Comparison of ENCODE assay signal across 8 cellular contexts in the genomic region with DNA sequence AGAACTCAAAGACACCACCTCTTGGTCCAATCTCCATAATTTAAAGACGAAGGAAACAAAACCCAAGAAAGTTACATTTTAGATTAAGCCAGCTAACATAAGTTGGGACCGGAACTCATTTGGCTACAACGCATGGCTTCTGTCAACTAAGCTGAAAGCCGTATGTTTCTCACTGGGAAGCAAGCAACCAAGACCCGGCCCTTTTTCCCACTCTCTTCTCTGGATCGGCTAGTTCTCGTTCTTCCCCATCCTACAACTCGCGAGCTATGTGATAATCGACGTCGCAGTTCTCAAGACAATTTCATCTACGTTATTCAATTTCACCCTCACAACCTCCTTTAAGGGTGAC. TPM values are rescaled to one million over a fixed set of nuclear protein-coding genes. Genes with fewer than 3 reads are reported as not detected.
DNase-seq lines count a peak whose midpoint lies in the region; ATAC-seq and TF ChIP-seq lines count a peak whose summit lies in the region.

No MANE protein-coding gene starts in this region.

- DNase-seq in GM03348 (ENCODE audit: low spot score): peak; percentile 25
- peak; percentile 37 for DNase-seq in amniotic epithelial cell (ENCODE audit: low read depth)
- no peak for DNase-seq in immature natural killer cell
- DNase-seq in suprapubic skin (ENCODE audit: low spot score in 2 of 2): no peak
- no peak for DNase-seq in NCI-H1417 treated with DMSO at 0.1 percent for 48 hours (lab: John Stamatoyannopoulos, UW)
- no peak for DNase-seq in activated gamma-delta T cell treated with Interleukin-2 at 50 U/mL for 16 hours
- no peak for DNase-seq in mesenteric fat pad (ENCODE audit: low spot score)

- peaks cover 9 to 15% (median 11%) of the 10 kb centered on the region in 3 donors for H3K27me3 Mint-ChIP-seq in immature natural killer cell (ENCODE audit: low read depth in 3 of 3)

- H3K27ac ChIP-seq in suprapubic skin: peak overlapping the region; percentile 91

- TF ChIP-seq CTCF in suprapubic skin (IDR thresholded peaks at IDR 0.05): no peak

- H3K36me3 Mint-ChIP-seq in immature natural killer cell: peaks cover 0 to 3% (median 0%) of the 10 kb centered on the region in 3 donors

- H3K27ac Mint-ChIP-seq in immature natural killer cell: peak overlapping the region; percentile 95 to 99 (median 98)

- no peak for TF ChIP-seq EP300 in suprapubic skin (IDR thresholded peaks at IDR 0.05)

- H3K4me3 Mint-ChIP-seq in immature natural killer cell: peak overlapping the region; percentile 99 to 100 (median 100)

- H3K4me3 ChIP-seq in suprapubic skin: peak overlapping the region; percentile 81

- no peaks in the 10 kb centered on the region for H3K9me3 Mint-ChIP-seq in immature natural killer cell

- H3K9me3 ChIP-seq in suprapubic skin: no peaks in the 10 kb centered on the region

- peaks cover 9% of the 10 kb centered on the region for H3K36me3 ChIP-seq in suprapubic skin

- H3K27me3 ChIP-seq in suprapubic skin: no peaks in the 10 kb centered on the region

- under 1% methylated on average over 13 of the region's 13 CpGs for WGBS in suprapubic skin

- TF ChIP-seq POLR2A in suprapubic skin (IDR thresholded peaks at IDR 0.05): no peak

- H3K4me1 ChIP-seq in suprapubic skin: peaks cover 31% of the 10 kb centered on the region

- peaks cover 53 to 77% of the 10 kb centered on the region in 2 donors for H3K4me1 Mint-ChIP-seq in immature natural killer cell

- ATAC-seq in HG03460 (IDR thresholded peaks at IDR 0.05; ENCODE audit: unreplicated experiment): peak; percentile 1

RNA-seq across cellular contexts. Expression of gene CCT8, which starts 0.6 kb away (rescaled TPM):
- polyA plus RNA-seq in immature natural killer cell: 100 to 1,000 TPM; 101 to 119 (median 113) TPM
- total RNA-seq in suprapubic skin (10 to 100 TPM; 92.1 to 99.8 (median 95.7) TPM), mesenteric fat pad (116 TPM)

RNA-seq across cellular contexts. Expression of gene USP16, which starts 48.4 kb away (rescaled TPM):
- 10 to 100 TPM; 12.0 to 31.3 (median 20.5) TPM for polyA plus RNA-seq in immature natural killer cell
- total RNA-seq in suprapubic skin: 10 to 100 TPM; 20.7 to 30.0 (median 25.5) TPM
- 38.7 TPM for total RNA-seq in mesenteric fat pad

RNA-seq across cellular contexts. Expression of gene RWDD2B, which starts 53.7 kb away (rescaled TPM):
- polyA plus RNA-seq in immature natural killer cell: 10 to 100 TPM; 13.0 to 28.6 (median 13.0) TPM
- total RNA-seq in suprapubic skin: 1 to 10 TPM; 5.7 to 9.3 (median 8.1) TPM
- 16.9 TPM for total RNA-seq in mesenteric fat pad

RNA-seq across cellular contexts. Expression of gene MAP3K7CL, which starts 57.6 kb away (rescaled TPM):
- polyA plus RNA-seq in immature natural killer cell: 10 to 100 TPM in 2 of 3 donors, 1 to 10 TPM in 1; 9.2 to 18.8 (median 12.5) TPM
- 10 to 100 TPM in 1 of 4 donors, 1 to 10 TPM in 3; 6.8 to 10.4 (median 8.8) TPM for total RNA-seq in suprapubic skin
- 3.9 TPM for total RNA-seq in mesenteric fat pad

Comparison
In these comparisons a context has a peak if more than half of its experiments do, and no peak if none do; other contexts are left out.
1. DNase-seq: peak in GM03348 (single experiment) and amniotic epithelial cell (single experiment); none in immature natural killer cell (0 of 3), suprapubic skin (0 of 2), NCI-H1417 treated with DMSO at 0.1 percent for 48 hours (single experiment), activated gamma-delta T cell treated with Interleukin-2 at 50 U/mL for 16 hours (single experiment) and mesenteric fat pad (single experiment).